1 cellular context compared by ENCODE assay signal in the genomic region with DNA sequence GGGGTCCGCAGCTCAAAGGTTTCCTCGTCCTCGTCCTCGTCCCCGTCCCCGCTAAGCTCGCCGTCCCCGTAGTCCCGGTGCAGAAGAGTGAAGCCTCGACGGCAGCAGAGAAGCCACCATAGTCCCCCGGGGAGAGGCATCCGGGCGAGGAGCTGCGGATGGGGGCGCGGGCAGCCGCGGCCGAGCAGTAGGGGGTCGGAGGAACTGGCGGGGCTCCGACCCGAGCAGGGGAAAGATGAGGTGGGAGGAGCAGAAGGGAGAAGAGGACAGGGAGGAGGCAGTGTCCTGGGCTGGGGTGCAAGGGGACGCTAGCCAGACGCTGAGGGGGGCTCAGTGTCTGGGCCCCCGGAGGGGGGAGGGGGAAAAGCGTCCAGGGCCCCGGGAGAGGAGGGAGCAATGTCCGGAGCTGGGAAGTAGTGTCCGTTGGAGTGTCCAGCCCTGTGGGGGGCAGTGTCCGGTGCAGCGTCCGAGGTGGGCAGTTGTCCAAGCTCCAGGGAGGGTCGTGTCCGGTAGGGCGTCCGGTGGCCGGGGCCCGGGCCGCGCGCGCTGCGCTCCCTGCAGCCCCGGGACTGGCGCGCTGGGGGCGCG.
A peak's percentile ranks its signal among the peaks of the same experiment; 100 is the strongest.
TF ChIP-seq lines count a peak whose summit lies in the region.

A gene with protein sequence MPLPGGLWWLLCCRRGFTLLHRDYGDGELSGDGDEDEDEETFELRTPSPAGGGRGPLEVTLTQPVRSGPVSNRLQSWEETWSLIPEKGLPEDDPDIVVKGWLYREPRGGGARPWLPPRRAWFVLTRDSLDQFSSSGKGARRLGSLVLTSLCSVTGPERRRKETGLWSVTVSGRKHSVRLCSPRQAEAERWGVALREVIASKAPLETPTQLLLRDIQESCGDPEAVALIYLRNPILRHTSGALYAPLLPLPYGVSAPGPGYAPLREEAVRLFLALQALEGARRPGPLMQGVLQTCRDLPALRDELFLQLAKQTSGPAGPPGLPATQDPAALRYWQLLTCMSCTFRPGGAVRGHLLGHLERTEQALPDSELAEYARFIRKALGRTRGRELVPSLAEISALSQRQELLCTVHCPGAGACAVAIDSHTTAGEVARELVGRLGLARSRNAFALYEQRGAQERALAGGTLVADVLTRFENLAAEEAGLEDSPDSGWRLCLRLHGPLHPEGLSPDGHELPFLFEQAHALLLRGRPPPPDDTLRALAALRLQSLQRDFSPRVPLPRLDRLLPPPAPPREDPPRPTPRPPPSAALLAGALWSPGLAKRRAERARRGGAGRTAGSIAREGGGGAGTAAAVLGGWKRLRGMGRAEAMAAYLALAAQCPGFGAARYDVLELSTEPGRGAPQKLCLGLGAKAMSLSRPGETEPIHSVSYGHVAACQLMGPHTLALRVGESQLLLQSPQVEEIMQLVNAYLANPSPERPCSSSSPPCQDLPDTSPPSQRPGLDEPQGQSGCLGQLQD (minus strand): TSS at position 571 of the 588 bp plus-strand sequence. CDS start 431 bp downstream, at position 140.

TF ChIP-seq in HepG2, 621 proteins besides CTCF, POLR2A, EP300 and RAD21 (continued from another document and continues in another):
- TF ChIP-seq, protein P1, sequence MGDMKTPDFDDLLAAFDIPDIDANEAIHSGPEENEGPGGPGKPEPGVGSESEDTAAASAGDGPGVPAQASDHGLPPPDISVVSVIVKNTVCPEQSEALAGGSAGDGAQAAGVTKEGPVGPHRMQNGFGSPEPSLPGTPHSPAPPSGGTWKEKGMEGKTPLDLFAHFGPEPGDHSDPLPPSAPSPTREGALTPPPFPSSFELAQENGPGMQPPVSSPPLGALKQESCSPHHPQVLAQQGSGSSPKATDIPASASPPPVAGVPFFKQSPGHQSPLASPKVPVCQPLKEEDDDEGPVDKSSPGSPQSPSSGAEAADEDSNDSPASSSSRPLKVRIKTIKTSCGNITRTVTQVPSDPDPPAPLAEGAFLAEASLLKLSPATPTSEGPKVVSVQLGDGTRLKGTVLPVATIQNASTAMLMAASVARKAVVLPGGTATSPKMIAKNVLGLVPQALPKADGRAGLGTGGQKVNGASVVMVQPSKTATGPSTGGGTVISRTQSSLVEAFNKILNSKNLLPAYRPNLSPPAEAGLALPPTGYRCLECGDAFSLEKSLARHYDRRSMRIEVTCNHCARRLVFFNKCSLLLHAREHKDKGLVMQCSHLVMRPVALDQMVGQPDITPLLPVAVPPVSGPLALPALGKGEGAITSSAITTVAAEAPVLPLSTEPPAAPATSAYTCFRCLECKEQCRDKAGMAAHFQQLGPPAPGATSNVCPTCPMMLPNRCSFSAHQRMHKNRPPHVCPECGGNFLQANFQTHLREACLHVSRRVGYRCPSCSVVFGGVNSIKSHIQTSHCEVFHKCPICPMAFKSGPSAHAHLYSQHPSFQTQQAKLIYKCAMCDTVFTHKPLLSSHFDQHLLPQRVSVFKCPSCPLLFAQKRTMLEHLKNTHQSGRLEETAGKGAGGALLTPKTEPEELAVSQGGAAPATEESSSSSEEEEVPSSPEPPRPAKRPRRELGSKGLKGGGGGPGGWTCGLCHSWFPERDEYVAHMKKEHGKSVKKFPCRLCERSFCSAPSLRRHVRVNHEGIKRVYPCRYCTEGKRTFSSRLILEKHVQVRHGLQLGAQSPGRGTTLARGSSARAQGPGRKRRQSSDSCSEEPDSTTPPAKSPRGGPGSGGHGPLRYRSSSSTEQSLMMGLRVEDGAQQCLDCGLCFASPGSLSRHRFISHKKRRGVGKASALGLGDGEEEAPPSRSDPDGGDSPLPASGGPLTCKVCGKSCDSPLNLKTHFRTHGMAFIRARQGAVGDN (CRISPR knock-in tag; IDR thresholded peaks at IDR 0.05) = peak; percentile 71
- TF ChIP-seq HOXD1 (CRISPR knock-in tag; IDR thresholded peaks at IDR 0.05) = peak; percentile 68
- TF ChIP-seq, protein P2, sequence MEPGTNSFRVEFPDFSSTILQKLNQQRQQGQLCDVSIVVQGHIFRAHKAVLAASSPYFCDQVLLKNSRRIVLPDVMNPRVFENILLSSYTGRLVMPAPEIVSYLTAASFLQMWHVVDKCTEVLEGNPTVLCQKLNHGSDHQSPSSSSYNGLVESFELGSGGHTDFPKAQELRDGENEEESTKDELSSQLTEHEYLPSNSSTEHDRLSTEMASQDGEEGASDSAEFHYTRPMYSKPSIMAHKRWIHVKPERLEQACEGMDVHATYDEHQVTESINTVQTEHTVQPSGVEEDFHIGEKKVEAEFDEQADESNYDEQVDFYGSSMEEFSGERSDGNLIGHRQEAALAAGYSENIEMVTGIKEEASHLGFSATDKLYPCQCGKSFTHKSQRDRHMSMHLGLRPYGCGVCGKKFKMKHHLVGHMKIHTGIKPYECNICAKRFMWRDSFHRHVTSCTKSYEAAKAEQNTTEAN (CRISPR knock-in tag; conservative IDR thresholded peaks at IDR 0.05) = 0 out of 2 replicates have a peak, but pooled peaks have one; percentile 30
- TF ChIP-seq ZNF160 (CRISPR knock-in tag; IDR thresholded peaks at IDR 0.05) = peak; percentile 30; the same call in 1 of the 2 replicates
- TF ChIP-seq CENPT (CRISPR knock-in tag; IDR thresholded peaks at IDR 0.05; ENCODE audit: low read depth) = 0 out of 2 replicates have a peak, but pooled peaks have one; percentile 47
- TF ChIP-seq ZSCAN25 (CRISPR knock-in tag; IDR thresholded peaks at IDR 0.05) = peak; percentile 24; the same call in 1 of the 2 replicates
- TF ChIP-seq AGO2 (optimal IDR thresholded peaks at IDR 0.05; ENCODE audit: low read depth, low read length) = peak; percentile 75
- TF ChIP-seq, protein P3, sequence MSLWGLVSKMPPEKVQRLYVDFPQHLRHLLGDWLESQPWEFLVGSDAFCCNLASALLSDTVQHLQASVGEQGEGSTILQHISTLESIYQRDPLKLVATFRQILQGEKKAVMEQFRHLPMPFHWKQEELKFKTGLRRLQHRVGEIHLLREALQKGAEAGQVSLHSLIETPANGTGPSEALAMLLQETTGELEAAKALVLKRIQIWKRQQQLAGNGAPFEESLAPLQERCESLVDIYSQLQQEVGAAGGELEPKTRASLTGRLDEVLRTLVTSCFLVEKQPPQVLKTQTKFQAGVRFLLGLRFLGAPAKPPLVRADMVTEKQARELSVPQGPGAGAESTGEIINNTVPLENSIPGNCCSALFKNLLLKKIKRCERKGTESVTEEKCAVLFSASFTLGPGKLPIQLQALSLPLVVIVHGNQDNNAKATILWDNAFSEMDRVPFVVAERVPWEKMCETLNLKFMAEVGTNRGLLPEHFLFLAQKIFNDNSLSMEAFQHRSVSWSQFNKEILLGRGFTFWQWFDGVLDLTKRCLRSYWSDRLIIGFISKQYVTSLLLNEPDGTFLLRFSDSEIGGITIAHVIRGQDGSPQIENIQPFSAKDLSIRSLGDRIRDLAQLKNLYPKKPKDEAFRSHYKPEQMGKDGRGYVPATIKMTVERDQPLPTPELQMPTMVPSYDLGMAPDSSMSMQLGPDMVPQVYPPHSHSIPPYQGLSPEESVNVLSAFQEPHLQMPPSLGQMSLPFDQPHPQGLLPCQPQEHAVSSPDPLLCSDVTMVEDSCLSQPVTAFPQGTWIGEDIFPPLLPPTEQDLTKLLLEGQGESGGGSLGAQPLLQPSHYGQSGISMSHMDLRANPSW (CRISPR knock-in tag; IDR thresholded peaks at IDR 0.05; ENCODE audit: borderline replicate concordance) = no peak; the same call in 1 of the 2 replicates
- peak in 1 of 2 experiments; percentile 43; a peak in 1 of 4 replicates for TF ChIP-seq KLF16 (CRISPR knock-in tag; IDR thresholded peaks at IDR 0.05)
- TF ChIP-seq, protein P4, sequence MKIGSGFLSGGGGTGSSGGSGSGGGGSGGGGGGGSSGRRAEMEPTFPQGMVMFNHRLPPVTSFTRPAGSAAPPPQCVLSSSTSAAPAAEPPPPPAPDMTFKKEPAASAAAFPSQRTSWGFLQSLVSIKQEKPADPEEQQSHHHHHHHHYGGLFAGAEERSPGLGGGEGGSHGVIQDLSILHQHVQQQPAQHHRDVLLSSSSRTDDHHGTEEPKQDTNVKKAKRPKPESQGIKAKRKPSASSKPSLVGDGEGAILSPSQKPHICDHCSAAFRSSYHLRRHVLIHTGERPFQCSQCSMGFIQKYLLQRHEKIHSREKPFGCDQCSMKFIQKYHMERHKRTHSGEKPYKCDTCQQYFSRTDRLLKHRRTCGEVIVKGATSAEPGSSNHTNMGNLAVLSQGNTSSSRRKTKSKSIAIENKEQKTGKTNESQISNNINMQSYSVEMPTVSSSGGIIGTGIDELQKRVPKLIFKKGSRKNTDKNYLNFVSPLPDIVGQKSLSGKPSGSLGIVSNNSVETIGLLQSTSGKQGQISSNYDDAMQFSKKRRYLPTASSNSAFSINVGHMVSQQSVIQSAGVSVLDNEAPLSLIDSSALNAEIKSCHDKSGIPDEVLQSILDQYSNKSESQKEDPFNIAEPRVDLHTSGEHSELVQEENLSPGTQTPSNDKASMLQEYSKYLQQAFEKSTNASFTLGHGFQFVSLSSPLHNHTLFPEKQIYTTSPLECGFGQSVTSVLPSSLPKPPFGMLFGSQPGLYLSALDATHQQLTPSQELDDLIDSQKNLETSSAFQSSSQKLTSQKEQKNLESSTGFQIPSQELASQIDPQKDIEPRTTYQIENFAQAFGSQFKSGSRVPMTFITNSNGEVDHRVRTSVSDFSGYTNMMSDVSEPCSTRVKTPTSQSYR (CRISPR knock-in tag; IDR thresholded peaks at IDR 0.05; ENCODE audit: borderline replicate concordance) = peak; percentile 69; the same call in 1 of the 2 replicates
- TF ChIP-seq, protein P5, sequence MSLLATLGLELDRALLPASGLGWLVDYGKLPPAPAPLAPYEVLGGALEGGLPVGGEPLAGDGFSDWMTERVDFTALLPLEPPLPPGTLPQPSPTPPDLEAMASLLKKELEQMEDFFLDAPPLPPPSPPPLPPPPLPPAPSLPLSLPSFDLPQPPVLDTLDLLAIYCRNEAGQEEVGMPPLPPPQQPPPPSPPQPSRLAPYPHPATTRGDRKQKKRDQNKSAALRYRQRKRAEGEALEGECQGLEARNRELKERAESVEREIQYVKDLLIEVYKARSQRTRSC (CRISPR knock-in tag; IDR thresholded peaks at IDR 0.05; ENCODE audit: low read depth) = 0 out of 2 replicates have a peak, but pooled peaks have one; percentile 56
- 0 out of 2 replicates have a peak, but pooled peaks have one; percentile 51 for TF ChIP-seq ZNF605 (CRISPR knock-in tag; IDR thresholded peaks at IDR 0.05)
- TF ChIP-seq, protein P6, sequence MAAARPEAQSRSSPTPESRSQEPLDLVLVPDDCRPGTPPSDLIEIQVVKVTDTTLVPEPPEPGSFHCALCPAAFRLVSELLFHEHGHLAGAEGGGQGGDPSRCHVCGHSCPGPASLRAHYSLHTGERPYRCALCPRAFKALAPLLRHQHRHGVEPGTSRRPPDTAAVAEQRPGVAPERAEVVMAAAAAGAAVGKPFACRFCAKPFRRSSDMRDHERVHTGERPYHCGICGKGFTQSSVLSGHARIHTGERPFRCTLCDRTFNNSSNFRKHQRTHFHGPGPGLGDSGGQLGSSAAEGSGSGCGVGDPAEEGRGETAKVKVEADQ (CRISPR knock-in tag; IDR thresholded peaks at IDR 0.05; ENCODE audit: borderline replicate concordance) = peak; percentile 76; the same call in 1 of the 2 replicates
- TF ChIP-seq ZNF674 (CRISPR knock-in tag; IDR thresholded peaks at IDR 0.05; ENCODE audit: low read depth) = peak; percentile 18; the same call in 1 of the 2 replicates
- TF ChIP-seq ZNF567 (CRISPR knock-in tag; IDR thresholded peaks at IDR 0.05; ENCODE audit: borderline replicate concordance) = no peak
- TF ChIP-seq, protein P7, sequence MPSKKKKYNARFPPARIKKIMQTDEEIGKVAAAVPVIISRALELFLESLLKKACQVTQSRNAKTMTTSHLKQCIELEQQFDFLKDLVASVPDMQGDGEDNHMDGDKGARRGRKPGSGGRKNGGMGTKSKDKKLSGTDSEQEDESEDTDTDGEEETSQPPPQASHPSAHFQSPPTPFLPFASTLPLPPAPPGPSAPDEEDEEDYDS (CRISPR knock-in tag; IDR thresholded peaks at IDR 0.05) = 0 out of 2 replicates have a peak, but pooled peaks have one; percentile 13
- peak; percentile 41 for TF ChIP-seq ZFX (CRISPR knock-in tag; IDR thresholded peaks at IDR 0.05; ENCODE audit: low read depth)
- TF ChIP-seq SALL2 (CRISPR knock-in tag; IDR thresholded peaks at IDR 0.05) = peak; percentile 72
- 0 out of 2 replicates have a peak, but pooled peaks have one; percentile 34 for TF ChIP-seq GATA4 (IDR thresholded peaks at IDR 0.05; ENCODE audit: borderline replicate concordance, low read depth)
- TF ChIP-seq KLF12 (CRISPR knock-in tag; IDR thresholded peaks at IDR 0.05; ENCODE audit: borderline replicate concordance) = peak; percentile 83; the same call in 1 of the 2 replicates
- TF ChIP-seq YY1 (IDR thresholded peaks at IDR 0.05; ENCODE audit: insufficient read depth, insufficient replicate concordance, low read depth, low read length) = peak; percentile 39
- TF ChIP-seq GTF2F1 (IDR thresholded peaks at IDR 0.05; ENCODE audit: low read length) = no peak
- 0 out of 2 replicates have a peak, but pooled peaks have one; percentile 41 for TF ChIP-seq WIZ (CRISPR knock-in tag; IDR thresholded peaks at IDR 0.05)
- peak; percentile 31 for TF ChIP-seq ZNF33B (CRISPR knock-in tag; IDR thresholded peaks at IDR 0.05)
- no peak; the same call in 1 of the 2 replicates for TF ChIP-seq ZNF782 (CRISPR knock-in tag; IDR thresholded peaks at IDR 0.05; ENCODE audit: borderline replicate concordance)
- TF ChIP-seq, protein P8, sequence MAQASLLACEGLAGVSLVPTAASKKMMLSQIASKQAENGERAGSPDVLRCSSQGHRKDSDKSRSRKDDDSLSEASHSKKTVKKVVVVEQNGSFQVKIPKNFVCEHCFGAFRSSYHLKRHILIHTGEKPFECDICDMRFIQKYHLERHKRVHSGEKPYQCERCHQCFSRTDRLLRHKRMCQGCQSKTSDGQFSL (CRISPR knock-in tag; IDR thresholded peaks at IDR 0.05) = peak; percentile 33
- peak; percentile 16; the same call in 1 of the 2 replicates for TF ChIP-seq HDAC2 (CRISPR knock-in tag; IDR thresholded peaks at IDR 0.05)
- no peak for TF ChIP-seq MYNN (CRISPR knock-in tag; IDR thresholded peaks at IDR 0.05; ENCODE audit: low read depth)
- TF ChIP-seq, protein P9, sequence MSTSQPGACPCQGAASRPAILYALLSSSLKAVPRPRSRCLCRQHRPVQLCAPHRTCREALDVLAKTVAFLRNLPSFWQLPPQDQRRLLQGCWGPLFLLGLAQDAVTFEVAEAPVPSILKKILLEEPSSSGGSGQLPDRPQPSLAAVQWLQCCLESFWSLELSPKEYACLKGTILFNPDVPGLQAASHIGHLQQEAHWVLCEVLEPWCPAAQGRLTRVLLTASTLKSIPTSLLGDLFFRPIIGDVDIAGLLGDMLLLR (CRISPR knock-in tag; IDR thresholded peaks at IDR 0.05) = no peak
- 0 out of 2 replicates have a peak, but pooled peaks have one; percentile 57 for TF ChIP-seq ATF7-NPFF (CRISPR knock-in tag; IDR thresholded peaks at IDR 0.05; ENCODE audit: low read depth)
- TF ChIP-seq, protein P10, sequence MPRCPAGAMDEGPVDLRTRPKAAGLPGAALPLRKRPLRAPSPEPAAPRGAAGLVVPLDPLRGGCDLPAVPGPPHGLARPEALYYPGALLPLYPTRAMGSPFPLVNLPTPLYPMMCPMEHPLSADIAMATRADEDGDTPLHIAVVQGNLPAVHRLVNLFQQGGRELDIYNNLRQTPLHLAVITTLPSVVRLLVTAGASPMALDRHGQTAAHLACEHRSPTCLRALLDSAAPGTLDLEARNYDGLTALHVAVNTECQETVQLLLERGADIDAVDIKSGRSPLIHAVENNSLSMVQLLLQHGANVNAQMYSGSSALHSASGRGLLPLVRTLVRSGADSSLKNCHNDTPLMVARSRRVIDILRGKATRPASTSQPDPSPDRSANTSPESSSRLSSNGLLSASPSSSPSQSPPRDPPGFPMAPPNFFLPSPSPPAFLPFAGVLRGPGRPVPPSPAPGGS (CRISPR knock-in tag; IDR thresholded peaks at IDR 0.05) = peak; percentile 68
- no peak for TF ChIP-seq IKZF1 (IDR thresholded peaks at IDR 0.05)
- peak; percentile 81; the same call in 1 of the 2 replicates for TF ChIP-seq ZBTB7B (CRISPR knock-in tag; IDR thresholded peaks at IDR 0.05)
- 0 out of 2 replicates have a peak, but pooled peaks have one; percentile 27 for TF ChIP-seq ZNF138 (CRISPR knock-in tag; IDR thresholded peaks at IDR 0.05; ENCODE audit: low read depth)
- peak; percentile 76 for TF ChIP-seq RBFOX2 (IDR thresholded peaks at IDR 0.05; ENCODE audit: low read depth, low read length)
- peak; percentile 83 for TF ChIP-seq AGO1 (IDR thresholded peaks at IDR 0.05; ENCODE audit: low read depth, low read length, poor library complexity, severe bottlenecking)
